In genomic region chr5:134427540-134428041, GRCh38 we compare ENCODE assay signal across 16 cellular contexts. TPM values are rescaled to one million over a fixed set of nuclear protein-coding genes. Genes with fewer than 3 reads are reported as not detected.
DNase-seq lines count a peak whose midpoint lies in the region; ATAC-seq, FAIRE-seq and TF ChIP-seq lines count a peak whose summit lies in the region.
"Had no signal": no experiment of that assay in that cellular context is flagged by ENCODE, and none has a peak within 500 bp of the region (broad histone marks: within the 10 kb centered on the region; RNA-seq: fewer than 3 reads in every experiment).

No MANE protein-coding gene starts in this region.

- no peak for TF ChIP-seq EP300 in HepG2 (IDR thresholded peaks at IDR 0.05; ENCODE audit: low read depth in 2 of 2, low read length in 2 of 2)
- TF ChIP-seq EP300 in HepG2 (CRISPR knock-in tag; IDR thresholded peaks at IDR 0.05; ENCODE audit: borderline replicate concordance): no peak

- H3K27ac ChIP-seq in HEK293 (ENCODE audit: extremely low read depth, low read depth, low read length) (no peak overlapping the region), WERI-Rb-1 (peak overlapping the region; percentile 78), iPS-20b (ENCODE audit: low read length) (peak overlapping the region; percentile 92), HepG2 (ENCODE audit: extremely low read length, insufficient read depth, low read length) (no peak overlapping the region)
- H3K27ac ChIP-seq: A549 had no signal

- TF ChIP-seq RAD21 in HepG2 (CRISPR knock-in tag; IDR thresholded peaks at IDR 0.05): no peak

- H3K9me3 ChIP-seq in HEK293 (ENCODE audit: control insufficient read depth, insufficient read depth, low read depth, low read length): no peaks in the 10 kb centered on the region
- no peaks in the 10 kb centered on the region for H3K9me3 ChIP-seq in WERI-Rb-1 (ENCODE audit: severe bottlenecking)
- no peaks in the 10 kb centered on the region for H3K9me3 ChIP-seq in iPS-20b (ENCODE audit: insufficient read depth, low read depth, low read length)
- H3K9me3 ChIP-seq in HepG2 (ENCODE audit: low read length): no peaks in the 10 kb centered on the region
- H3K9me3 ChIP-seq: A549 had no signal

- no peak for FAIRE-seq in HepG2 (lab: Jason Lieb, UNC)
- FAIRE-seq: A549, GM12878, H54 had no signal

- no peaks in the 10 kb centered on the region for H3K79me2 ChIP-seq in HepG2 (ENCODE audit: insufficient read depth, low read length)

- H3K4me2 ChIP-seq in HepG2 (ENCODE audit: low read depth, low read length): no peak overlapping the region
- H3K4me2 ChIP-seq: A549 had no signal

- ATAC-seq in HepG2: no peak
- ATAC-seq: A549, GM12878 had no signal

- H3K4me1 ChIP-seq in HEK293 (ENCODE audit: control insufficient read depth, insufficient read depth, low read length): no peaks in the 10 kb centered on the region
- H3K4me1 ChIP-seq in iPS-20b (ENCODE audit: insufficient read depth, low read length): peaks cover 26% of the 10 kb centered on the region
- peaks cover 9% of the 10 kb centered on the region for H3K4me1 ChIP-seq in HepG2 (ENCODE audit: insufficient read depth, low read length)
- H3K4me1 ChIP-seq: A549 had no signal

- intact Hi-C loops in HepG2 (cut with micrococcal nuclease; ENCODE audit: unreplicated experiment): no loop called here

- H3K9ac ChIP-seq in iPS-20b (ENCODE audit: low read depth, low read length) (peak overlapping the region; percentile 78; the same call in 1 of the 2 replicates), HepG2 (ENCODE audit: insufficient read depth, low read depth, low read length) (no peak overlapping the region)

- in situ Hi-C loops in HepG2 (cut with HindIII; ENCODE audit: extremely low pct_ligation_motif_present, low pct_unique_long_range_greater_than_20kb): no loop called here

- no TSS peak for BruUV-seq in HepG2 (replicated peaks; lab: Mats Ljungman, UMichigan)

- no peak overlapping the region for H2AFZ ChIP-seq in HepG2 (ENCODE audit: low read length)

- TF ChIP-seq CTCF in HEK293 (tag by site-specific recombination; IDR thresholded peaks at IDR 0.05) (no peak), WERI-Rb-1 (IDR thresholded peaks at IDR 0.05; ENCODE audit: low read depth, low read length) (no peak), HepG2 (CRISPR knock-in tag; IDR thresholded peaks at IDR 0.05) (no peak)

- no peak overlapping the region for H3K4me3 ChIP-seq in HEK293 (ENCODE audit: low read depth, low read length)
- H3K4me3 ChIP-seq in WERI-Rb-1 (ENCODE audit: low read depth, low read length): no peak overlapping the region
- H3K4me3 ChIP-seq in iPS-20b (ENCODE audit: low read length): peak overlapping the region; percentile 64
- H3K4me3 ChIP-seq in HepG2 (replicated peaks in 1 of 3; ENCODE audit: insufficient read depth in 1 of 3, low read depth in 2 of 3, low read length in 3 of 3): no peak overlapping the region
- H3K4me3 ChIP-seq: A549, GM12878 had no signal

- H3K27me3 ChIP-seq in WERI-Rb-1 (ENCODE audit: insufficient read depth, low read depth, severe bottlenecking) (no peaks in the 10 kb centered on the region), iPS-20b (ENCODE audit: insufficient read depth, low read length) (no peaks in the 10 kb centered on the region), HepG2 (ENCODE audit: control insufficient read depth in 1 of 2, insufficient read depth in 2 of 2, low read length in 2 of 2) (peaks cover under 1 to 11% of the 10 kb centered on the region in 2 experiments; a peak in 3 of 5 replicates)

- CTCF ChIA-PET in HEK293 (lab: Yijun Ruan, JAX) (interaction anchor here (0.5 to 1.2 kb wide), 8 partner anchors 9 to 821 kb away, joined by 3 to 4 read pairs (median 4); partner anchors contain the start of genes CDKN2AIPNL and SKP1), HepG2 (lab: Yijun Ruan, JAX; ENCODE audit: low intra/inter-chr PET ratio, low total read pairs) (no interaction called here)

- POLR2A ChIA-PET in HEK293 (lab: Yijun Ruan, JAX) (interaction anchor here (1.2 to 2.2 kb wide), 2 partner anchors 16 to 101 kb away, joined by 3 to 6 read pairs; partner anchors contain the start of gene CDKN2AIPNL), HepG2 (lab: Yijun Ruan, JAX) (interaction anchor here (0.9 to 1.9 kb wide), 4 partner anchors 9 to 78 kb away, joined by 3 to 6 read pairs (median 4); no protein-coding TSS in a partner anchor)

- 67% methylated on average over 9 of the region's 9 CpGs for WGBS in HepG2 (ENCODE audit: low lambda C conversion rate)

- no peaks in the 10 kb centered on the region for H3K36me3 ChIP-seq in HEK293 (ENCODE audit: control insufficient read depth in 2 of 2, insufficient read depth in 1 of 2, low read length in 2 of 2)
- H3K36me3 ChIP-seq in WERI-Rb-1: no peaks in the 10 kb centered on the region
- no peaks in the 10 kb centered on the region for H3K36me3 ChIP-seq in iPS-20b (ENCODE audit: insufficient read depth, low read depth, low read length)
- H3K36me3 ChIP-seq in HepG2 (replicated peaks in 1 of 2; ENCODE audit: control insufficient read depth in 1 of 2, insufficient read depth in 2 of 2, low read length in 2 of 2): no peaks in the 10 kb centered on the region

- DNase-seq in ELF-1 (ENCODE audit: low read depth, low spot score): peak; percentile 83
- no peak for DNase-seq in WERI-Rb-1
- DNase-seq in HepG2 (ENCODE audit: low spot score): no peak
- DNase-seq in NCI-H2029 treated with DMSO at 0.1 percent for 48 hours (lab: John Stamatoyannopoulos, UW): no peak
- no peak for DNase-seq in ureter (ENCODE audit: low spot score)
- DNase-seq in NCI-H1930 (lab: John Stamatoyannopoulos, UW): no peak
- DNase-seq: CD4-positive, CD25-positive, alpha-beta regulatory T cell; DMS53; MV-4-11; NCI-H1694 treated with DMSO at 0.1 percent for 48 hours; NCI-H524 had no signal

- no peak for TF ChIP-seq POLR2A in HepG2 (IDR thresholded peaks at IDR 0.05; ENCODE audit: insufficient read depth in 1 of 2, low read depth in 2 of 2, low read length in 2 of 2)

- H4K20me1 ChIP-seq in HepG2 (ENCODE audit: insufficient read depth, low read length): no peaks in the 10 kb centered on the region

TF ChIP-seq in HEK293, 187 proteins besides CTCF, POLR2A, EP300 and RAD21:
- TF ChIP-seq ZNF121 (tag by site-specific recombination; IDR thresholded peaks at IDR 0.05): peak; percentile 27; the same call in 1 of the 2 replicates
- TF ChIP-seq KLF9 (tag by site-specific recombination; IDR thresholded peaks at IDR 0.05; ENCODE audit: low read depth): no peak

RNA-seq across cellular contexts. Expression of gene CDKN2AIPNL, which starts 15.9 kb away (rescaled TPM):
- 46.5 and 51.2 TPM in 2 replicates for total RNA-seq in HepG2 (2016; rRNA removed; fragmentation: Illumina TruSeq; extraction: Trizol)
- 43.9 and 45.2 TPM in 2 replicates for total RNA-seq in HepG2 (2016; cell fraction: cytosol; rRNA removed; fragmentation: Illumina TruSeq; extraction: Trizol; ENCODE audit: low read depth)
- total RNA-seq in HepG2 (2016; cell fraction: insoluble cytoplasmic fraction; rRNA removed; fragmentation: Illumina TruSeq; extraction: Trizol): 51.0 and 57.6 TPM in 2 replicates
- 82.5 and 85.3 TPM in 2 replicates for total RNA-seq in HepG2 (2016; cell fraction: membrane; rRNA removed; fragmentation: Illumina TruSeq; extraction: Trizol)
- 16.1 and 18.5 TPM in 2 replicates for total RNA-seq in HepG2 (2016; cell fraction: nucleus; rRNA removed; fragmentation: Illumina TruSeq; extraction: Trizol)
- 13.5 and 17.4 TPM in 2 replicates for polyA plus RNA-seq in HepG2 (2011; rRNA removed)
- 15.3 and 17.9 TPM in 2 replicates for polyA plus RNA-seq in HepG2 (2011; cell fraction: cytosol; rRNA removed)
- polyA plus RNA-seq in HepG2 (2011; cell fraction: nucleus; rRNA removed): 3.4 and 4.0 TPM in 2 replicates
- polyA plus RNA-seq in HepG2 (2012): 16.4 and 22.9 TPM in 2 replicates
- polyA plus RNA-seq in HepG2 (2016; cell fraction: cytosol; fragmentation: Illumina TruSeq; extraction: Trizol; ENCODE audit: low read depth): 45.6 and 53.1 TPM in 2 replicates
- 52.5 and 57.0 TPM in 2 replicates for polyA plus RNA-seq in HepG2 (2016; cell fraction: insoluble cytoplasmic fraction; fragmentation: Illumina TruSeq; extraction: Trizol; ENCODE audit: low read depth)
- polyA plus RNA-seq in HepG2 (2016; cell fraction: membrane; fragmentation: Illumina TruSeq; extraction: Trizol; ENCODE audit: low read depth): 72.1 and 73.9 TPM in 2 replicates
- 25.5 and 28.1 TPM in 2 replicates for polyA plus RNA-seq in HepG2 (2016; cell fraction: nucleus; fragmentation: Illumina TruSeq; extraction: Trizol; ENCODE audit: insufficient read depth, low read depth)
- 7.8 TPM in 2 replicates for polyA minus RNA-seq in HepG2 (2011; rRNA and poly(A)+ RNA removed; ENCODE audit: low replicate concordance)
- 5.6 and 10.3 TPM in 2 replicates for polyA minus RNA-seq in HepG2 (2011; cell fraction: cytosol; rRNA and poly(A)+ RNA removed)
- 5.3 and 6.8 TPM in 2 replicates for polyA minus RNA-seq in HepG2 (2011; cell fraction: nucleus; rRNA and poly(A)+ RNA removed)
- total RNA-seq in ureter: 23.5 TPM

RNA-seq across cellular contexts. Expression of gene UBE2B, which starts 56.2 kb away (rescaled TPM):
- 25.2 and 56.7 TPM in 2 replicates for total RNA-seq in HepG2 (2016; rRNA removed; fragmentation: Illumina TruSeq; extraction: Trizol)
- 16.1 and 17.6 TPM in 2 replicates for total RNA-seq in HepG2 (2016; cell fraction: cytosol; rRNA removed; fragmentation: Illumina TruSeq; extraction: Trizol; ENCODE audit: low read depth)
- total RNA-seq in HepG2 (2016; cell fraction: insoluble cytoplasmic fraction; rRNA removed; fragmentation: Illumina TruSeq; extraction: Trizol): 29.1 and 44.6 TPM in 2 replicates
- 26.0 and 31.6 TPM in 2 replicates for total RNA-seq in HepG2 (2016; cell fraction: membrane; rRNA removed; fragmentation: Illumina TruSeq; extraction: Trizol)
- 26.2 and 31.7 TPM in 2 replicates for total RNA-seq in HepG2 (2016; cell fraction: nucleus; rRNA removed; fragmentation: Illumina TruSeq; extraction: Trizol)
- 35.1 and 56.0 TPM in 2 replicates for polyA plus RNA-seq in HepG2 (2011; rRNA removed)
- 18.5 and 31.0 TPM in 2 replicates for polyA plus RNA-seq in HepG2 (2011; cell fraction: cytosol; rRNA removed)
- 12.3 and 14.0 TPM in 2 replicates for polyA plus RNA-seq in HepG2 (2011; cell fraction: nucleus; rRNA removed)
- polyA plus RNA-seq in HepG2 (2012): 85.2 and 106 TPM in 2 replicates
- 101 and 112 TPM in 2 replicates for polyA plus RNA-seq in HepG2 (2016; cell fraction: cytosol; fragmentation: Illumina TruSeq; extraction: Trizol; ENCODE audit: low read depth)
- polyA plus RNA-seq in HepG2 (2016; cell fraction: insoluble cytoplasmic fraction; fragmentation: Illumina TruSeq; extraction: Trizol; ENCODE audit: low read depth): 182 and 192 TPM in 2 replicates
- 120 and 123 TPM in 2 replicates for polyA plus RNA-seq in HepG2 (2016; cell fraction: membrane; fragmentation: Illumina TruSeq; extraction: Trizol; ENCODE audit: low read depth)
- 90.3 and 94.9 TPM in 2 replicates for polyA plus RNA-seq in HepG2 (2016; cell fraction: nucleus; fragmentation: Illumina TruSeq; extraction: Trizol; ENCODE audit: insufficient read depth, low read depth)
- 10.4 and 11.4 TPM in 2 replicates for polyA minus RNA-seq in HepG2 (2011; rRNA and poly(A)+ RNA removed; ENCODE audit: low replicate concordance)
- polyA minus RNA-seq in HepG2 (2011; cell fraction: cytosol; rRNA and poly(A)+ RNA removed): 32.0 and 33.5 TPM in 2 replicates
- polyA minus RNA-seq in HepG2 (2011; cell fraction: nucleus; rRNA and poly(A)+ RNA removed): 29.6 and 45.0 TPM in 2 replicates
- 63.3 TPM for total RNA-seq in ureter

Comparison
In these comparisons a context has a peak if more than half of its experiments do, and no peak if none do; other contexts are left out.
1. H3K27ac ChIP-seq: peak in WERI-Rb-1 (single experiment) and iPS-20b (single experiment); none in HEK293 (single experiment) and HepG2 (single experiment).